12 cellular contexts compared by ENCODE assay signal in genomic region chr2:176139170-176139611, GRCh38. TPM values are rescaled to one million over a fixed set of nuclear protein-coding genes. Genes with fewer than 3 reads are reported as not detected.
DNase-seq lines count a peak whose midpoint lies in the region; FAIRE-seq and TF ChIP-seq lines count a peak whose summit lies in the region.
"Had no signal": no experiment of that assay in that cellular context is flagged by ENCODE, and none has a peak within 500 bp of the region (broad histone marks: within the 10 kb centered on the region; RNA-seq: fewer than 3 reads in every experiment).

No MANE protein-coding gene starts in this region.

- no peaks in the 10 kb centered on the region for H3K9me3 ChIP-seq in GM23248 (ENCODE audit: low read depth)
- no peaks in the 10 kb centered on the region for H3K9me3 ChIP-seq in H1 (ENCODE audit: insufficient read depth in 2 of 2, low read depth in 1 of 2, low read length in 1 of 2)
- no peaks in the 10 kb centered on the region for H3K9me3 ChIP-seq in neural progenitor cell (ENCODE audit: low read depth)

- H3K27ac Mint-ChIP-seq in nephron progenitor cell (peak overlapping the region; percentile 100), neural progenitor cell (no peak overlapping the region)

- H3K4me1 ChIP-seq in ACC112 (ENCODE audit: control insufficient read depth, insufficient read depth, low read length, unreplicated experiment) (peaks cover 34% of the 10 kb centered on the region), GM23248 (ENCODE audit: insufficient read depth) (peaks cover 36% of the 10 kb centered on the region), H1 (replicated peaks in 1 of 4; ENCODE audit: control insufficient read depth in 3 of 4, insufficient read depth in 4 of 4, low read length in 3 of 4) (peaks cover 0 to 9% (median 4%) of the 10 kb centered on the region in 4 experiments; a peak in 5 of 7 replicates), neural progenitor cell (no peaks in the 10 kb centered on the region)

- in situ Hi-C loops in GM23248 (cut with MboI) = no loop called here
- in situ Hi-C loops in ACHN (cut with HindIII; ENCODE audit: low pct_ligation_motif_present, low pct_unique_long_range_greater_than_20kb, low sequenced_read_pairs) = loop anchor here (25.0 kb wide), 2 partner anchors 298 to 523 kb away; no protein-coding TSS in a partner anchor

- POLR2A ChIA-PET in H1 (lab: Charles Lee; ENCODE audit: partially characterized antibody) = interaction anchor here (1.8 kb wide), 1 partner anchor 23 kb away, joined by 4 read pairs; no protein-coding TSS in a partner anchor

- no peak overlapping the region for H2BK20ac ChIP-seq in H1 (ENCODE audit: low read length)

- H3K9me3 Mint-ChIP-seq in nephron progenitor cell (no peaks in the 10 kb centered on the region), neural progenitor cell (peaks cover 12% of the 10 kb centered on the region)
- H3K9me3 Mint-ChIP-seq: central memory CD8-positive, alpha-beta T cell had no signal

- no peak for FAIRE-seq in H1 (lab: Jason Lieb, UNC)
- FAIRE-seq: TTC549 had no signal

- no peak overlapping the region for H2BK5ac ChIP-seq in H1 (ENCODE audit: low read depth, low read length)

- no peak for TF ChIP-seq CTCF in H1 (IDR thresholded peaks at IDR 0.05; ENCODE audit: control extremely low read depth in 1 of 3, insufficient read depth in 1 of 3, low read depth in 1 of 3, low read length in 3 of 3)
- no peak for TF ChIP-seq CTCF in nephron progenitor cell (IDR thresholded peaks at IDR 0.05)
- TF ChIP-seq CTCF in neural progenitor cell (IDR thresholded peaks at IDR 0.05) = no peak

- H3K36me3 Mint-ChIP-seq in nephron progenitor cell (ENCODE audit: low read depth) = peaks cover 49% of the 10 kb centered on the region
- no peaks in the 10 kb centered on the region for H3K36me3 Mint-ChIP-seq in neural progenitor cell

- no peak overlapping the region for H3K18ac ChIP-seq in H1 (ENCODE audit: extremely low read depth, low read length)

- no peak overlapping the region for H4K91ac ChIP-seq in H1 (replicated peaks; ENCODE audit: insufficient read length, low read length)

- H2AFZ ChIP-seq in ACC112 (ENCODE audit: low read length, unreplicated experiment) = peak overlapping the region; percentile 90
- peak overlapping the region; percentile 64 for H2AFZ ChIP-seq in GM23248
- no peak overlapping the region for H2AFZ ChIP-seq in H1 (ENCODE audit: low read length)
- no peak overlapping the region for H2AFZ ChIP-seq in neural progenitor cell (replicated peaks)

- H4K20me1 ChIP-seq in GM23248 (ENCODE audit: insufficient read depth) = no peaks in the 10 kb centered on the region
- peaks cover 4 to 15% of the 10 kb centered on the region in 2 experiments for H4K20me1 ChIP-seq in H1 (replicated peaks in 1 of 2; ENCODE audit: control insufficient read depth in 1 of 2, insufficient read depth in 2 of 2, low read length in 2 of 2)
- H4K20me1 ChIP-seq in neural progenitor cell (ENCODE audit: low read depth) = peaks cover 43% of the 10 kb centered on the region

- H3K4me1 Mint-ChIP-seq in nephron progenitor cell (peaks cover 54% of the 10 kb centered on the region), neural progenitor cell (peaks cover 4% of the 10 kb centered on the region)

- no peak for TF ChIP-seq POLR2A in H1 (IDR thresholded peaks at IDR 0.05; ENCODE audit: control extremely low read depth in 1 of 2, low read depth in 2 of 2, low read length in 2 of 2)

- no peak for TF ChIP-seq RAD21 in H1 (IDR thresholded peaks at IDR 0.05 in 1 of 2, conservative IDR thresholded peaks at IDR 0.05 in 1 of 2; ENCODE audit: low read depth in 2 of 2, low read length in 2 of 2)

- no peak overlapping the region for H3K56ac ChIP-seq in H1 (replicated peaks; ENCODE audit: insufficient read length, low read depth, low read length)

- H2AK5ac ChIP-seq in H1 (ENCODE audit: low read depth, low read length) = no peak overlapping the region

- H3K4me3 Mint-ChIP-seq in nephron progenitor cell = peak overlapping the region; percentile 100
- H3K4me3 Mint-ChIP-seq in neural progenitor cell = no peak overlapping the region
- H3K4me3 Mint-ChIP-seq: central memory CD8-positive, alpha-beta T cell had no signal

- H3K27me3 Mint-ChIP-seq in nephron progenitor cell (ENCODE audit: low read depth, poor library complexity) (peaks cover 13% of the 10 kb centered on the region), neural progenitor cell (ENCODE audit: insufficient read depth, low read depth) (peaks cover 78% of the 10 kb centered on the region)

- no peak overlapping the region for H3K23ac ChIP-seq in H1 (ENCODE audit: insufficient read length)

- no peak overlapping the region for H2BK15ac ChIP-seq in H1 (ENCODE audit: low read length)

- H4K8ac ChIP-seq in H1 (ENCODE audit: extremely low read depth, insufficient read depth, low read length) = no peak overlapping the region

- H3K9me2 ChIP-seq in GM23248 (ENCODE audit: insufficient read depth) = no peaks in the 10 kb centered on the region

- H3K4me2 ChIP-seq in GM23248 (ENCODE audit: unreplicated experiment) (peak overlapping the region; percentile 93), H1 (ENCODE audit: insufficient read depth in 1 of 2, low read depth in 2 of 2, low read length in 2 of 2) (no peak overlapping the region; a peak in 1 of 4 replicates), neural progenitor cell (no peak overlapping the region)

- WGBS in GM23248 (ENCODE audit: low coverage in 1 of 2, low lambda C conversion rate in 2 of 2, missing lambda C conversion rate in 2 of 2), 2 experiments = 5 to 6% methylated on average over 18 of the region's 18 CpGs
- 54% methylated on average over 18 of the region's 18 CpGs; no CpG with 5 or more reads in 1 of the 2 experiments for WGBS in H1 (ENCODE audit: extremely low coverage in 1 of 2, insufficient coverage in 1 of 2, insufficient read length in 1 of 2, insufficient replicate concordance in 2 of 2, low coverage in 1 of 2, low lambda C conversion rate in 2 of 2, missing lambda C conversion rate in 1 of 2), 2 experiments

- H3K23me2 ChIP-seq in H1 (ENCODE audit: low read depth, low read length) = peaks cover 3% of the 10 kb centered on the region; the same call in 1 of the 2 replicates

- DNase-seq in GM23248 (peak; percentile 68), H1 (ENCODE audit: low read depth in 1 of 2, low spot score in 2 of 2) (peak in 1 of 2 experiments; percentile 37), nephron progenitor cell (no peak), neural progenitor cell (ENCODE audit: low spot score) (no peak), ACHN (no peak), AML-193 (lab: John Stamatoyannopoulos, UW) (no peak), DMS79 treated with DMSO at 0.1 percent for 48 hours (lab: John Stamatoyannopoulos, UW) (no peak)
- DNase-seq: foreskin keratinocyte had no signal

- no peak for TF ChIP-seq EP300 in H1 (IDR thresholded peaks at IDR 0.05; ENCODE audit: borderline replicate concordance in 1 of 2, low read depth in 2 of 2, low read length in 2 of 2)

- no peak overlapping the region for H2BK120ac ChIP-seq in H1 (replicated peaks; ENCODE audit: low read depth, low read length)

- no peak overlapping the region for H3K4ac ChIP-seq in H1 (replicated peaks; ENCODE audit: insufficient read length, low read depth, low read length)

- H3K4me3 ChIP-seq in ACC112 (ENCODE audit: low read depth, low read length) (peak overlapping the region; percentile 83), GM23248 (peak overlapping the region; percentile 85), H1 (ENCODE audit: extremely low read depth in 1 of 4, insufficient read depth in 2 of 4, low read depth in 3 of 4, low read length in 4 of 4) (no peak overlapping the region), neural progenitor cell (no peak overlapping the region)

- H3F3A ChIP-seq in GM23248 (ENCODE audit: insufficient read depth) (peaks cover 39% of the 10 kb centered on the region), neural progenitor cell (ENCODE audit: low read depth) (no peaks in the 10 kb centered on the region)

- H3K14ac ChIP-seq in H1 (ENCODE audit: insufficient read length) = no peak overlapping the region

- H2BK12ac ChIP-seq in H1 (ENCODE audit: low read depth, low read length) = no peak overlapping the region

- H3K79me2 ChIP-seq in ACC112 (ENCODE audit: control insufficient read depth, insufficient read depth, low read length, unreplicated experiment) = peaks cover 55% of the 10 kb centered on the region
- peaks cover 98% of the 10 kb centered on the region for H3K79me2 ChIP-seq in GM23248 (ENCODE audit: insufficient read depth)
- no peaks in the 10 kb centered on the region for H3K79me2 ChIP-seq in H1 (ENCODE audit: control insufficient read depth in 1 of 2, insufficient read depth in 2 of 2, low read length in 2 of 2)
- H3K79me2 ChIP-seq in neural progenitor cell (ENCODE audit: low read depth) = no peaks in the 10 kb centered on the region

- H3K27ac ChIP-seq in ACC112 (ENCODE audit: low read depth, low read length) (peak overlapping the region; percentile 79), GM23248 (peak overlapping the region; percentile 96), H1 (ENCODE audit: low read depth, low read length) (no peak overlapping the region), neural progenitor cell (no peak overlapping the region)
- H3K27ac ChIP-seq: foreskin keratinocyte had no signal

- H3K9ac ChIP-seq in GM23248 (peak overlapping the region; percentile 97), H1 (replicated peaks in 1 of 4; ENCODE audit: extremely low read depth in 1 of 4, low read depth in 3 of 4, low read length in 3 of 4) (no peak overlapping the region), neural progenitor cell (no peak overlapping the region)

- H3K27me3 ChIP-seq in ACC112 (ENCODE audit: insufficient read depth, low read length) (no peaks in the 10 kb centered on the region), GM23248 (replicated peaks; ENCODE audit: insufficient read depth) (no peaks in the 10 kb centered on the region), H1 (replicated peaks in 1 of 4; ENCODE audit: control insufficient read depth in 3 of 4, extremely low read depth in 1 of 4, insufficient read depth in 3 of 4, low read length in 3 of 4) (peaks cover 85 to 100% (median 97%) of the 10 kb centered on the region in 4 experiments), neural progenitor cell (peaks cover 100% of the 10 kb centered on the region)
- H3K27me3 ChIP-seq: foreskin keratinocyte had no signal

- H3K36me3 ChIP-seq in ACC112 (ENCODE audit: insufficient read depth, low read length) (no peaks in the 10 kb centered on the region), GM23248 (ENCODE audit: low read depth) (no peaks in the 10 kb centered on the region), H1 (ENCODE audit: control insufficient read depth in 2 of 4, insufficient read depth in 4 of 4, low read length in 3 of 4) (peaks cover 0 to 4% (median 0%) of the 10 kb centered on the region in 4 experiments; a peak in 1 of 8 replicates), neural progenitor cell (no peaks in the 10 kb centered on the region)

- no peaks in the 10 kb centered on the region for H3K79me1 ChIP-seq in H1 (ENCODE audit: low read depth, low read length)

- CTCF ChIA-PET in H1 (lab: Charles Lee; ENCODE audit: partially characterized antibody) = interaction anchor here (0.7 to 10.0 kb wide), 33 partner anchors 8 to 675 kb away, joined by 3 to 119 read pairs (median 11); partner anchors contain the start of genes HOXD10, HOXD4, HOXD8 and HOXD9

- no peak overlapping the region for H4K5ac ChIP-seq in H1 (ENCODE audit: insufficient read length, low read depth, low read length)

RNA-seq across cellular contexts. Expression of gene HOXD8, which starts 9.7 kb away (rescaled TPM):
- 23.4 and 27.8 TPM in 2 replicates for total RNA-seq in GM23248 (2014; rRNA removed; shearing (Covaris generic))
- 18.0 and 19.7 TPM in 2 replicates for polyA plus RNA-seq in GM23248 (2016; fragmentation: Nextera tagmentation; extraction: Ambion mirVana)
- total RNA-seq in H1 (2021; fragmentation: NEBNext Ultra II Directional; extraction: Animal tissue kit (Norgen Biotek cat#: 25700)) = not detected in 2 replicates
- not detected in 2 replicates for polyA plus RNA-seq in H1 (2011; rRNA removed)
- polyA plus RNA-seq in H1 (2011; cell fraction: cytosol; rRNA removed) = not detected
- polyA plus RNA-seq in H1 (2011; cell fraction: nucleus; rRNA removed) = not detected
- polyA plus RNA-seq in H1 (2012, experiment 1 of 2) = not detected in 4 replicates
- polyA plus RNA-seq in H1 (2012, experiment 2 of 2) = not detected
- not detected for polyA plus RNA-seq in H1 (2013, experiment 1 of 2)
- polyA plus RNA-seq in H1 (2013, experiment 2 of 2) = not detected
- not detected in 2 replicates for polyA minus RNA-seq in H1 (2011; rRNA and poly(A)+ RNA removed)
- not detected for polyA minus RNA-seq in H1 (2011; cell fraction: cytosol; rRNA and poly(A)+ RNA removed)
- polyA minus RNA-seq in H1 (2011; cell fraction: nucleus; rRNA and poly(A)+ RNA removed) = not detected
- total RNA-seq in neural progenitor cell (ENCODE audit: low replicate concordance) = not detected in 2 replicates
- total RNA-seq: left lobe of liver had no signal

RNA-seq across cellular contexts. Expression of gene HOXD4, which starts 12.2 kb away (rescaled TPM):
- total RNA-seq in GM23248 (2014; rRNA removed; shearing (Covaris generic)) = 2.5 and 7.8 TPM in 2 replicates
- 0.54 and 1.4 TPM in 2 replicates for polyA plus RNA-seq in GM23248 (2016; fragmentation: Nextera tagmentation; extraction: Ambion mirVana)
- total RNA-seq in H1 (2021; fragmentation: NEBNext Ultra II Directional; extraction: Animal tissue kit (Norgen Biotek cat#: 25700)) = not detected in 2 replicates
- polyA plus RNA-seq in H1 (2011; rRNA removed) = not detected in 2 replicates
- not detected for polyA plus RNA-seq in H1 (2011; cell fraction: cytosol; rRNA removed)
- polyA plus RNA-seq in H1 (2011; cell fraction: nucleus; rRNA removed) = not detected
- polyA plus RNA-seq in H1 (2012, experiment 1 of 2) = not detected in 4 replicates
- not detected for polyA plus RNA-seq in H1 (2012, experiment 2 of 2)
- not detected for polyA plus RNA-seq in H1 (2013, experiment 1 of 2)
- polyA plus RNA-seq in H1 (2013, experiment 2 of 2) = not detected
- not detected in 2 replicates for polyA minus RNA-seq in H1 (2011; rRNA and poly(A)+ RNA removed)
- not detected for polyA minus RNA-seq in H1 (2011; cell fraction: cytosol; rRNA and poly(A)+ RNA removed)
- not detected for polyA minus RNA-seq in H1 (2011; cell fraction: nucleus; rRNA and poly(A)+ RNA removed)
- total RNA-seq in neural progenitor cell (ENCODE audit: low replicate concordance) = not detected in 2 replicates
- total RNA-seq: left lobe of liver had no signal

RNA-seq across cellular contexts. Expression of gene HOXD9, which starts 16.7 kb away (rescaled TPM):
- total RNA-seq in GM23248 (2014; rRNA removed; shearing (Covaris generic)) = 4.2 and 7.0 TPM in 2 replicates
- polyA plus RNA-seq in GM23248 (2016; fragmentation: Nextera tagmentation; extraction: Ambion mirVana) = 5.7 and 7.2 TPM in 2 replicates
- not detected in 2 replicates for total RNA-seq in H1 (2021; fragmentation: NEBNext Ultra II Directional; extraction: Animal tissue kit (Norgen Biotek cat#: 25700))
- not detected in 2 replicates for polyA plus RNA-seq in H1 (2011; rRNA removed)
- not detected for polyA plus RNA-seq in H1 (2011; cell fraction: cytosol; rRNA removed)
- polyA plus RNA-seq in H1 (2011; cell fraction: nucleus; rRNA removed) = not detected
- polyA plus RNA-seq in H1 (2012, experiment 1 of 2) = not detected in 4 replicates
- polyA plus RNA-seq in H1 (2012, experiment 2 of 2) = not detected
- not detected for polyA plus RNA-seq in H1 (2013, experiment 1 of 2)
- polyA plus RNA-seq in H1 (2013, experiment 2 of 2) = not detected
- not detected in 2 replicates for polyA minus RNA-seq in H1 (2011; rRNA and poly(A)+ RNA removed)
- not detected for polyA minus RNA-seq in H1 (2011; cell fraction: cytosol; rRNA and poly(A)+ RNA removed)
- not detected for polyA minus RNA-seq in H1 (2011; cell fraction: nucleus; rRNA and poly(A)+ RNA removed)
- total RNA-seq in neural progenitor cell (ENCODE audit: low replicate concordance) = not detected in 2 replicates
- total RNA-seq: left lobe of liver had no signal

RNA-seq across cellular contexts. Expression of gene HOXD3, which starts 17.9 kb away (rescaled TPM):
- 3.2 and 5.2 TPM in 2 replicates for total RNA-seq in GM23248 (2014; rRNA removed; shearing (Covaris generic))
- 1.9 and 2.3 TPM in 2 replicates for polyA plus RNA-seq in GM23248 (2016; fragmentation: Nextera tagmentation; extraction: Ambion mirVana)
- total RNA-seq in H1 (2021; fragmentation: NEBNext Ultra II Directional; extraction: Animal tissue kit (Norgen Biotek cat#: 25700)) = not detected in 2 replicates
- not detected in 2 replicates for polyA plus RNA-seq in H1 (2011; rRNA removed)
- polyA plus RNA-seq in H1 (2011; cell fraction: cytosol; rRNA removed) = not detected
- polyA plus RNA-seq in H1 (2011; cell fraction: nucleus; rRNA removed) = not detected
- not detected in 4 replicates for polyA plus RNA-seq in H1 (2012, experiment 1 of 2)
- not detected for polyA plus RNA-seq in H1 (2012, experiment 2 of 2)
- not detected for polyA plus RNA-seq in H1 (2013, experiment 1 of 2)
- not detected for polyA plus RNA-seq in H1 (2013, experiment 2 of 2)
- polyA minus RNA-seq in H1 (2011; rRNA and poly(A)+ RNA removed) = not detected in 2 replicates
- not detected for polyA minus RNA-seq in H1 (2011; cell fraction: cytosol; rRNA and poly(A)+ RNA removed)
- not detected for polyA minus RNA-seq in H1 (2011; cell fraction: nucleus; rRNA and poly(A)+ RNA removed)
- total RNA-seq in neural progenitor cell (ENCODE audit: low replicate concordance) = not detected in 2 replicates
- total RNA-seq: left lobe of liver had no signal

RNA-seq across cellular contexts. Expression of gene HOXD10, which starts 22.6 kb away (rescaled TPM):
- total RNA-seq in GM23248 (2014; rRNA removed; shearing (Covaris generic)) = 17.2 and 23.5 TPM in 2 replicates
- polyA plus RNA-seq in GM23248 (2016; fragmentation: Nextera tagmentation; extraction: Ambion mirVana) = 10.9 and 16.0 TPM in 2 replicates
- total RNA-seq in H1 (2021; fragmentation: NEBNext Ultra II Directional; extraction: Animal tissue kit (Norgen Biotek cat#: 25700)) = not detected in 2 replicates
- not detected in 2 replicates for polyA plus RNA-seq in H1 (2011; rRNA removed)
- polyA plus RNA-seq in H1 (2011; cell fraction: cytosol; rRNA removed) = not detected
- polyA plus RNA-seq in H1 (2011; cell fraction: nucleus; rRNA removed) = not detected
- polyA plus RNA-seq in H1 (2012, experiment 1 of 2) = not detected in 4 replicates
- polyA plus RNA-seq in H1 (2012, experiment 2 of 2) = not detected
- polyA plus RNA-seq in H1 (2013, experiment 1 of 2) = not detected
- polyA plus RNA-seq in H1 (2013, experiment 2 of 2) = not detected
- polyA minus RNA-seq in H1 (2011; rRNA and poly(A)+ RNA removed) = not detected in 2 replicates
- not detected for polyA minus RNA-seq in H1 (2011; cell fraction: cytosol; rRNA and poly(A)+ RNA removed)
- polyA minus RNA-seq in H1 (2011; cell fraction: nucleus; rRNA and poly(A)+ RNA removed) = not detected
- total RNA-seq in neural progenitor cell (ENCODE audit: low replicate concordance) = not detected in 2 replicates
- total RNA-seq: foreskin keratinocyte, left lobe of liver had no signal
- polyA plus RNA-seq: foreskin keratinocyte had no signal

Comparison
In these comparisons a context has a peak if more than half of its experiments do, and no peak if none do; other contexts are left out.
1. H2AFZ ChIP-seq: peak in ACC112 (single experiment) and GM23248 (single experiment); none in H1 (single experiment) and neural progenitor cell (single experiment).
2. H3K27ac ChIP-seq: peak in ACC112 (single experiment) and GM23248 (single experiment); none in H1 (single experiment) and neural progenitor cell (single experiment).
3. H3K4me3 ChIP-seq: peak in ACC112 (single experiment) and GM23248 (single experiment); none in H1 (0 of 4) and neural progenitor cell (single experiment).
4. RNA of gene HOXD8, which starts 9.7 kb away (total RNA-seq): 23.4 to 27.8 TPM in GM23248; not detected in H1 and not detected in neural progenitor cell; every median in the first group is over 10 times any median in the second.